ENCODE assay signal across 8 cellular contexts in the genomic region with DNA sequence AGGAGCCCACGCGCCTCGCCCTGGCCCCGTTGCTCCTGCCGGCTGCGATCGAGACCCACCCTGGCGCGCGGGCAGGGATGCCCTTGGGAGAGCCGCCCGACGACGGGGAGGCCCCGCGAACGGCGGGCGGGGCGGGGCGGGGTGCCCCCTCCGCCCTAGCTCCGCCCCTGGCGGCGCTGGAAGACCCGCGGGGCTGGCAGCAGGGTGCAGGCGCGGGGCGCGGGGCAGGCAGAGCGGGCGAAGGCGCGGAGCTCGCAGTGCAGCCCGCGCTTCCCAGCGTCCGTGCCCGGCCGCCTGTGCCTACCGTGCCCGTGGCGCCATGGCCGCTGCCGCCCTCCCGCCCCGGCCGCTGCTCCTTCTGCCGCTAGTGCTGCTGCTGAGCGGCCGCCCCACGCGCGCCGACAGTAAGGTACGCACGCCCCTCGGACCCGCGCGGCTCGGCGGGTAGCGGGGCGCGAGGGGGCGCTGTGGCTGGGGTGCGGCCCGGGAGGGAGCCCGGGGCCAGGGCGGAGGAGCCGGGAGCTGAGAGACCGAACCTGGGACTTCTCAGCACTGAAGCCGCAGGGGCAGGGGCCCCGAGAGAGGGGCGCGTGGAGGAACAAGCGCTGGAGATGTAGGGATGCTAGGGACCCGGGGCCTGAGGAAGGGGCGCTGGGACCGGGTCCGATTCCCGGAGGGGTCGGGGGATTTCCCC. TPM values are rescaled to one million over a fixed set of nuclear protein-coding genes. Genes with fewer than 3 reads are reported as not detected.
DNase-seq lines count a peak whose midpoint lies in the region; ATAC-seq, FAIRE-seq and TF ChIP-seq lines count a peak whose summit lies in the region.

OLFML2A (plus strand) TSS at position 182 of the 694 bp plus-strand sequence; CDS start at position 320, 138 bp downstream.

- peak within 1 kb of the TSS in 1 of 2 donors; percentile 31 for H3K4me3 ChIP-seq in body of pancreas
- peak within 1 kb of the TSS; percentile 26 to 49 for H3K4me3 ChIP-seq in kidney (ENCODE audit: low read length in 2 of 2)

- peak in 5 of 7 experiments; percentile 14 to 50 (median 17) for TF ChIP-seq CTCF in body of pancreas (IDR thresholded peaks at IDR 0.05)
- TF ChIP-seq CTCF in kidney (IDR thresholded peaks at IDR 0.05; ENCODE audit: borderline replicate concordance, extremely low read depth, insufficient read depth): no peak

- no peak within 1 kb of the TSS for H3K9ac ChIP-seq in kidney (ENCODE audit: low read length in 2 of 2)

- no peaks in the 10 kb centered on the region for H3K27me3 ChIP-seq in body of pancreas

- DNase-seq in NCI-H345 (lab: John Stamatoyannopoulos, UW) (peak; percentile 40), NCI-H345 treated with DMSO at 0.1 percent for 48 hours (lab: John Stamatoyannopoulos, UW; ENCODE audit: unreplicated experiment) (no peak), NCI-H69 (lab: John Stamatoyannopoulos, UW) (peak; percentile 80), body of pancreas (peak in 1 of 4 donors; percentile 53), kidney (peak; percentile 79)
- DNase-seq in stimulated activated CD4-positive, alpha-beta T cell treated with anti-CD3 and anti-CD28 coated beads, Interleukin-1b, Interleukin-23, amount 100 ng/mL, for 48 hours: peak; percentile 16

- 0 to 1% methylated on average over 2 to 73 of the region's 86 CpGs for WGBS in body of pancreas, 2 donors

- FAIRE-seq in kidney (lab: Jason Lieb, UNC): no peak

- peak; percentile 49 for ATAC-seq in body of pancreas
- ATAC-seq in HG02852 (IDR thresholded peaks at IDR 0.05; ENCODE audit: unreplicated experiment): no peak
- no peak for ATAC-seq in GM21786 (IDR thresholded peaks at IDR 0.05; ENCODE audit: unreplicated experiment)

- intact Hi-C loops in body of pancreas (cut with DNase I) (no loop called here), kidney (cut with DNase I) (loop anchor here (5.0 kb wide), 1 partner anchor 75 kb away; the partner anchor contains the start of gene WDR38)

- peak within 1 kb of the TSS in 1 of 4 donors; percentile 48 for H3K27ac ChIP-seq in body of pancreas
- H3K27ac ChIP-seq in kidney (ENCODE audit: low read depth in 2 of 2, low read length in 2 of 2): no peak within 1 kb of the TSS

- H3K36me3 ChIP-seq in body of pancreas (replicated peaks in 1 of 2; ENCODE audit: insufficient read depth in 1 of 2, low read depth in 2 of 2) (no peaks in the 10 kb centered on the region), kidney (ENCODE audit: control insufficient read depth in 1 of 2, insufficient read depth in 2 of 2, low read length in 2 of 2) (no peaks in the 10 kb centered on the region)

- TF ChIP-seq POLR2A in body of pancreas (IDR thresholded peaks at IDR 0.05): no peak

- H3K4me1 ChIP-seq in body of pancreas: peaks cover 22% of the 10 kb centered on the region
- H3K4me1 ChIP-seq in kidney (ENCODE audit: control insufficient read depth in 1 of 2, insufficient read depth in 1 of 2, low read depth in 1 of 2, low read length in 2 of 2): peaks cover 0 to 4% of the 10 kb centered on the region in 2 donors

- no peaks in the 10 kb centered on the region for H3K9me3 ChIP-seq in body of pancreas
- H3K9me3 ChIP-seq in kidney (ENCODE audit: control insufficient read depth in 1 of 2, low read length in 2 of 2): no peaks in the 10 kb centered on the region

RNA-seq across cellular contexts. Expression of gene OLFML2A, which starts in this region (rescaled TPM):
- total RNA-seq in body of pancreas: 1 to 10 TPM; 4.4 to 5.3 TPM
- total RNA-seq in kidney: 12.2 TPM
- polyA plus RNA-seq in kidney (ENCODE audit: insufficient read depth, low read depth, low replicate concordance): 5.1 TPM
